In genomic region chr10:83925133-83925532, GRCh38 we compare ENCODE assay signal across 25 cellular contexts.
"Had no signal": no experiment of that assay in that cellular context is flagged by ENCODE, and none has a peak within 500 bp of the region (broad histone marks: within the 10 kb centered on the region; RNA-seq: fewer than 3 reads in every experiment).

No MANE protein-coding gene starts in this region.

- H3K27me3 Mint-ChIP-seq: brain had no signal

- H3K36me3 ChIP-seq: Peyer's patch, SJSA1 had no signal

- H3K9me3 Mint-ChIP-seq: activated T-cell treated with anti-CD3 and anti-CD28 coated beads, Interleukin-2, amount 50 U/mL, for 4 hours; IgD-negative memory B cell had no signal

- H3K4me3 ChIP-seq: Peyer's patch, SJSA1 had no signal

- H3K4me3 Mint-ChIP-seq: activated CD8-positive, alpha-beta memory T cell treated with anti-CD3 and anti-CD28 coated beads, Interleukin-2, amount 10 ng/mL, durations not matched to agents 7 days and 5 days; activated naive CD8-positive, alpha-beta T cell; activated T-cell treated with anti-CD3 and anti-CD28 coated beads, Interleukin-2, amount 50 U/mL, for 4 hours; brain; IgD-negative memory B cell had no signal

- H3K9me3 ChIP-seq: Peyer's patch, SJSA1 had no signal

- H3K27me3 ChIP-seq: Peyer's patch, SJSA1 had no signal

- DNase-seq: activated CD4-positive, alpha-beta T cell treated with anti-CD3 and anti-CD28 coated beads for 48 hours; activated CD4-positive, alpha-beta T cell treated with anti-CD3 and anti-CD28 coated beads, Interleukin-2, amount 50 U/mL, for 4 hours; activated CD4-positive, CD25-positive, alpha-beta regulatory T cell treated with anti-CD3 and anti-CD28 coated beads, Interleukin-2, amount 50 U/mL, for 72 hours; activated CD8-positive, alpha-beta memory T cell treated with anti-CD3 and anti-CD28 coated beads, Interleukin-2, amount 10 ng/mL, durations not matched to agents 7 days and 5 days; activated effector memory CD4-positive, alpha-beta T cell treated with anti-CD3 and anti-CD28 coated beads, Interleukin-2, amount 50 U/mL, for 16 hours; activated naive CD4-positive, alpha-beta T cell treated with Interleukin-2 at 50 U/mL for 16 hours; activated T-cell treated with anti-CD3 and anti-CD28 coated beads, Interleukin-2, amount 50 U/mL, for 4 hours; amygdala; KG1; NCI-H1048; NCI-H1417; NCI-H1694 treated with DMSO at 0.1 percent for 48 hours; NCI-H2029 treated with DMSO at 0.1 percent for 48 hours; NCI-H510A treated with DMSO at 0.1 percent for 48 hours; NCI-H69; NK-92 treated with Interleukin-12 subunit alpha and Interleukin-12 subunit beta, amount 100 ng/mL, for 24 hours; Peyer's patch; Right ventricle myocardium superior; SW 1271 had no signal

- H3K4me1 ChIP-seq: Peyer's patch, SJSA1 had no signal

- H3K4me1 Mint-ChIP-seq: activated CD8-positive, alpha-beta memory T cell treated with anti-CD3 and anti-CD28 coated beads, Interleukin-2, amount 10 ng/mL, durations not matched to agents 7 days and 5 days; IgD-negative memory B cell had no signal

- H3K36me3 Mint-ChIP-seq: activated CD8-positive, alpha-beta memory T cell treated with anti-CD3 and anti-CD28 coated beads, Interleukin-2, amount 10 ng/mL, durations not matched to agents 7 days and 5 days; activated naive CD8-positive, alpha-beta T cell; brain; IgD-negative memory B cell had no signal

- ATAC-seq: activated CD8-positive, alpha-beta memory T cell treated with anti-CD3 and anti-CD28 coated beads, Interleukin-2, amount 10 ng/mL, durations not matched to agents 7 days and 5 days; activated T-cell treated with anti-CD3 and anti-CD28 coated beads, Interleukin-2, amount 50 U/mL, for 4 hours; SK-N-SH treated with all-trans-retinoic acid at 6 μM for 48 hours had no signal

- H3K27ac ChIP-seq: Peyer's patch, RWPE1, SJSA1 had no signal

- H3K27ac Mint-ChIP-seq: activated CD8-positive, alpha-beta memory T cell treated with anti-CD3 and anti-CD28 coated beads, Interleukin-2, amount 10 ng/mL, durations not matched to agents 7 days and 5 days; activated naive CD8-positive, alpha-beta T cell; brain; IgD-negative memory B cell had no signal
